ENCODE assay signal across 34 cellular contexts in genomic region chr5:138025285-138025684, GRCh38. TPM values are rescaled to one million over a fixed set of nuclear protein-coding genes. Genes with fewer than 3 reads are reported as not detected.
"Had no signal": no experiment of that assay in that cellular context is flagged by ENCODE, and none has a peak within 500 bp of the region (broad histone marks: within the 10 kb centered on the region; RNA-seq: fewer than 3 reads in every experiment).

No MANE protein-coding gene starts in this region.

- FAIRE-seq: bronchial epithelial cell had no signal

- H3K9me3 ChIP-seq: ascending aorta, body of pancreas had no signal

- H3K4me3 Mint-ChIP-seq: activated CD4-positive, alpha-beta memory T cell treated with anti-CD3 and anti-CD28 coated beads for 36 hours; activated CD4-positive, alpha-beta T cell treated with anti-CD3 and anti-CD28 coated beads, Interleukin-2, amount 10 ng/mL, durations not matched to agents 7 days and 5 days; activated naive CD4-positive, alpha-beta T cell treated with anti-CD3 and anti-CD28 coated beads, Interleukin-2, amount 10 ng/mL, durations not matched to agents 7 days and 5 days; activated naive CD8-positive, alpha-beta T cell treated with anti-CD3 and anti-CD28 coated beads, Interleukin-2, amount 50 U/mL, for 24 hours; activated T-cell treated with anti-CD3 and anti-CD28 coated beads, Interleukin-2, amount 50 U/mL, for 4 hours; activated T-helper 17 cell treated with anti-CD3 and anti-CD28 coated beads, Interleukin-2, amount 50 U/mL, for 72 hours; T-helper 1 cell treated with Interleukin-12 subunit alpha and Interleukin-12 subunit beta and Interleukin-4 antibody, amounts not matched to agents 30 μg/mL and 1 μg/mL, for 36 hours; WTC11 had no signal

- H3K27me3 ChIP-seq: ascending aorta, body of pancreas had no signal

- ATAC-seq: activated naive CD8-positive, alpha-beta T cell treated with anti-CD3 and anti-CD28 coated beads, Interleukin-2, amount 50 U/mL, for 24 hours; activated T-cell treated with anti-CD3 and anti-CD28 coated beads, Interleukin-2, amount 50 U/mL, for 4 hours; activated T-helper 17 cell treated with anti-CD3 and anti-CD28 coated beads, Interleukin-2, amount 50 U/mL, for 72 hours; body of pancreas; Panc1; Right ventricle myocardium inferior; WTC11 had no signal

- H3K27ac Mint-ChIP-seq: activated CD4-positive, alpha-beta memory T cell treated with anti-CD3 and anti-CD28 coated beads for 36 hours; activated CD4-positive, alpha-beta T cell treated with anti-CD3 and anti-CD28 coated beads, Interleukin-2, amount 10 ng/mL, durations not matched to agents 7 days and 5 days; activated naive CD4-positive, alpha-beta T cell treated with anti-CD3 and anti-CD28 coated beads, Interleukin-2, amount 10 ng/mL, durations not matched to agents 7 days and 5 days; activated naive CD8-positive, alpha-beta T cell treated with anti-CD3 and anti-CD28 coated beads, Interleukin-2, amount 50 U/mL, for 24 hours; activated T-helper 17 cell treated with anti-CD3 and anti-CD28 coated beads, Interleukin-2, amount 50 U/mL, for 72 hours; T-helper 1 cell treated with Interleukin-12 subunit alpha and Interleukin-12 subunit beta and Interleukin-4 antibody, amounts not matched to agents 30 μg/mL and 1 μg/mL, for 36 hours; WTC11 had no signal

- H3K27ac ChIP-seq: ascending aorta, body of pancreas, SK-N-MC had no signal

- H3K9me3 Mint-ChIP-seq: activated CD4-positive, alpha-beta memory T cell treated with anti-CD3 and anti-CD28 coated beads for 36 hours; activated CD4-positive, alpha-beta T cell treated with anti-CD3 and anti-CD28 coated beads, Interleukin-2, amount 10 ng/mL, durations not matched to agents 7 days and 5 days; activated naive CD4-positive, alpha-beta T cell treated with anti-CD3 and anti-CD28 coated beads, Interleukin-2, amount 10 ng/mL, durations not matched to agents 7 days and 5 days; activated naive CD8-positive, alpha-beta T cell treated with anti-CD3 and anti-CD28 coated beads, Interleukin-2, amount 50 U/mL, for 24 hours; activated T-cell treated with anti-CD3 and anti-CD28 coated beads, Interleukin-2, amount 50 U/mL, for 4 hours; activated T-helper 17 cell treated with anti-CD3 and anti-CD28 coated beads, Interleukin-2, amount 50 U/mL, for 72 hours; T-helper 1 cell treated with Interleukin-12 subunit alpha and Interleukin-12 subunit beta and Interleukin-4 antibody, amounts not matched to agents 30 μg/mL and 1 μg/mL, for 36 hours; WTC11 had no signal

- H3K4me3 ChIP-seq: ascending aorta, body of pancreas, SK-N-MC had no signal

- H3K27me3 Mint-ChIP-seq: activated CD4-positive, alpha-beta memory T cell treated with anti-CD3 and anti-CD28 coated beads for 36 hours; activated CD4-positive, alpha-beta T cell treated with anti-CD3 and anti-CD28 coated beads, Interleukin-2, amount 10 ng/mL, durations not matched to agents 7 days and 5 days; activated naive CD4-positive, alpha-beta T cell treated with anti-CD3 and anti-CD28 coated beads, Interleukin-2, amount 10 ng/mL, durations not matched to agents 7 days and 5 days; activated naive CD8-positive, alpha-beta T cell treated with anti-CD3 and anti-CD28 coated beads, Interleukin-2, amount 50 U/mL, for 24 hours; activated T-helper 17 cell treated with anti-CD3 and anti-CD28 coated beads, Interleukin-2, amount 50 U/mL, for 72 hours had no signal

- DNase-seq: activated CD4-positive, alpha-beta memory T cell treated with anti-CD3 and anti-CD28 coated beads for 36 hours; activated CD4-positive, alpha-beta T cell treated with anti-CD3 and anti-CD28 coated beads for 1 hour; activated CD4-positive, alpha-beta T cell treated with anti-CD3 and anti-CD28 coated beads, Interleukin-2, amount 10 ng/mL, durations not matched to agents 7 days and 5 days; activated CD8-positive, alpha-beta memory T cell treated with anti-CD3 and anti-CD28 coated beads for 24 hours; activated gamma-delta T cell treated with Interleukin-2 at 50 U/mL for 16 hours; activated naive CD4-positive, alpha-beta T cell treated with anti-CD3 and anti-CD28 coated beads, Interleukin-2, amount 10 ng/mL, durations not matched to agents 7 days and 5 days; activated naive CD8-positive, alpha-beta T cell treated with anti-CD3 and anti-CD28 coated beads, Interleukin-2, amount 50 U/mL, for 24 hours; activated T-cell treated with anti-CD3 and anti-CD28 coated beads, Interleukin-2, amount 50 U/mL, for 4 hours; amniotic stem cell; body of pancreas; central memory CD4-positive, alpha-beta T cell; KBM-7; NCI-H1092; NCI-H1417; NCI-H2029; NCI-H2107; NCI-H2171 treated with DMSO at 0.1 percent for 48 hours; NCI-H226; NCI-H526; NCI-H774; RPMI8226; T-helper 9 cell had no signal

- H3K36me3 ChIP-seq: ascending aorta had no signal

RNA-seq across cellular contexts. Expression of gene WNT8A, which starts 58.5 kb away (rescaled TPM):
- total RNA-seq: activated CD4-positive, alpha-beta memory T cell treated with anti-CD3 and anti-CD28 coated beads for 36 hours; activated CD4-positive, alpha-beta T cell treated with anti-CD3 and anti-CD28 coated beads, Interleukin-2, amount 10 ng/mL, durations not matched to agents 7 days and 5 days; activated T-cell treated with anti-CD3 and anti-CD28 coated beads, Interleukin-2, amount 50 U/mL, for 4 hours; activated T-helper 17 cell treated with anti-CD3 and anti-CD28 coated beads, Interleukin-2, amount 50 U/mL, for 72 hours; ascending aorta; body of pancreas; bronchial epithelial cell; LHCN-M2; MCF 10A; NCI-H460; OCI-LY7; Right ventricle myocardium inferior; WTC11 had no signal
